In genomic region chr7:39013049-39013939, GRCh38 we compare ENCODE assay signal across 3 cellular contexts. TPM values are rescaled to one million over a fixed set of nuclear protein-coding genes. Genes with fewer than 3 reads are reported as not detected.
"Had no signal": no experiment of that assay in that cellular context is flagged by ENCODE, and none has a peak within 500 bp of the region (broad histone marks: within the 10 kb centered on the region; RNA-seq: fewer than 3 reads in every experiment).

No MANE protein-coding gene starts in this region.

RNA-seq across cellular contexts. Expression of gene POU6F2, which starts 35.6 kb away (rescaled TPM):
- total RNA-seq: activated CD8-positive, alpha-beta T cell treated with anti-CD3 and anti-CD28 coated beads, Interleukin-2, amount 10 ng/mL, durations not matched to agents 7 days and 5 days; left colon; subcutaneous adipose tissue had no signal
